In genomic region chr10:15200626-15201025, GRCh38 we compare ENCODE assay signal across 9 cellular contexts. TPM values are rescaled to one million over a fixed set of nuclear protein-coding genes. Genes with fewer than 3 reads are reported as not detected.
DNase-seq lines count a peak whose midpoint lies in the region; ATAC-seq and TF ChIP-seq lines count a peak whose summit lies in the region.
"Had no signal": no experiment of that assay in that cellular context is flagged by ENCODE, and none has a peak within 500 bp of the region (broad histone marks: within the 10 kb centered on the region; RNA-seq: fewer than 3 reads in every experiment).

No MANE protein-coding gene starts in this region.

- in situ Hi-C loops in GM13977 (cut with MboI; ENCODE audit: low pct_unique_long_range_greater_than_20kb, low sequenced_read_pairs, unreplicated experiment) = no loop called here

- no peak for TF ChIP-seq EP300 in gastroesophageal sphincter (IDR thresholded peaks at IDR 0.05)

- no peak for TF ChIP-seq CTCF in HFF-Myc (IDR thresholded peaks at IDR 0.05; ENCODE audit: low read depth, low read length, missing control alignments)
- TF ChIP-seq CTCF in gastroesophageal sphincter (IDR thresholded peaks at IDR 0.05) = no peak
- TF ChIP-seq CTCF in GM13977 (IDR thresholded peaks at IDR 0.05; ENCODE audit: extremely low read depth, insufficient read depth, missing control alignments) = no peak

- H3K9me3 ChIP-seq in gastroesophageal sphincter = no peaks in the 10 kb centered on the region
- no peaks in the 10 kb centered on the region for H3K9me3 ChIP-seq in skeletal muscle satellite cell (replicated peaks; ENCODE audit: low read length)

- H3K27ac ChIP-seq in gastroesophageal sphincter = no peak overlapping the region

- 44 to 60% methylated on average over 2 of the region's 2 CpGs for WGBS in gastroesophageal sphincter (ENCODE audit: low coverage in 1 of 2), 2 donors

- no peak for TF ChIP-seq POLR2A in gastroesophageal sphincter (IDR thresholded peaks at IDR 0.05)

- H3K4me3 ChIP-seq in HFF-Myc (replicated peaks; ENCODE audit: low read depth, low read length) (no peak overlapping the region), gastroesophageal sphincter (no peak overlapping the region), skeletal muscle satellite cell (ENCODE audit: low read length) (peak overlapping the region; percentile 12)

- peak overlapping the region; percentile 60 for H3K4me2 ChIP-seq in skeletal muscle satellite cell (ENCODE audit: low read length)

- H3K4me1 ChIP-seq in gastroesophageal sphincter = peaks cover 0 to 7% (median 0%) of the 10 kb centered on the region in 3 donors
- peaks cover 57% of the 10 kb centered on the region for H3K4me1 ChIP-seq in skeletal muscle satellite cell (ENCODE audit: control insufficient read depth, insufficient read depth, low read length)

- H3K36me3 ChIP-seq in gastroesophageal sphincter (no peaks in the 10 kb centered on the region), skeletal muscle satellite cell (ENCODE audit: insufficient read depth, low read length) (no peaks in the 10 kb centered on the region)

- peak; percentile 81 for ATAC-seq in gastroesophageal sphincter
- ATAC-seq in GM21515 (IDR thresholded peaks at IDR 0.05; ENCODE audit: unreplicated experiment) = no peak
- ATAC-seq in HG02571 (IDR thresholded peaks at IDR 0.05; ENCODE audit: unreplicated experiment) = no peak
- ATAC-seq: T-cell had no signal

- H3K27me3 ChIP-seq in gastroesophageal sphincter (no peaks in the 10 kb centered on the region), skeletal muscle satellite cell (ENCODE audit: control insufficient read depth, insufficient read depth, low read length) (no peaks in the 10 kb centered on the region)

- peak overlapping the region; percentile 37 for H3K9ac ChIP-seq in skeletal muscle satellite cell (ENCODE audit: low read depth, low read length)

- peak; percentile 73 for DNase-seq in HFF-Myc (ENCODE audit: extremely low read depth, low read depth)
- peak; percentile 93 for DNase-seq in T1000 (lab: John Stamatoyannopoulos, UW)
- no peak for DNase-seq in GM13977 (ENCODE audit: low spot score)
- DNase-seq: MV-4-11, T-cell had no signal

RNA-seq across cellular contexts. Expression of gene NMT2, which starts 32.1 kb away (rescaled TPM):
- total RNA-seq in gastroesophageal sphincter = 10 to 100 TPM; 15.7 to 19.4 (median 18.4) TPM
- total RNA-seq in skeletal muscle satellite cell (2012; rRNA removed) = 21.4 and 25.3 TPM in 2 replicates
